In genomic region chr4:102344520-102344954, GRCh38 we compare ENCODE assay signal across 8 cellular contexts. TPM values are rescaled to one million over a fixed set of nuclear protein-coding genes. Genes with fewer than 3 reads are reported as not detected.
DNase-seq lines count a peak whose midpoint lies in the region; ATAC-seq and TF ChIP-seq lines count a peak whose summit lies in the region.

No MANE protein-coding gene starts in this region.

- no peak for TF ChIP-seq CTCF in NB4 (IDR thresholded peaks at IDR 0.05; ENCODE audit: low read depth, low read length)

- peak; percentile 50 for ATAC-seq in HG02588 (IDR thresholded peaks at IDR 0.05; ENCODE audit: unreplicated experiment)

- TF ChIP-seq POLR2A in NB4 (IDR thresholded peaks at IDR 0.05; ENCODE audit: extremely low read depth, insufficient read length) = no peak

- peaks cover 9% of the 10 kb centered on the region for H3K4me1 ChIP-seq in mesodermal cell (ENCODE audit: control insufficient read depth, insufficient read depth, low read length, poor library complexity, severe bottlenecking)

- H3K9me3 ChIP-seq in mesodermal cell (ENCODE audit: control insufficient read depth, low read length) = no peaks in the 10 kb centered on the region

- WGBS in mesodermal cell (ENCODE audit: insufficient coverage in 2 of 2), 2 experiments = 0% methylated on average over 24 to 42 of the region's 48 CpGs

- H3K36me3 ChIP-seq in mesodermal cell (ENCODE audit: control insufficient read depth, insufficient read depth, low read length) = no peaks in the 10 kb centered on the region

- peak; percentile 42 for DNase-seq in NCI-H146 (lab: John Stamatoyannopoulos, UW)
- DNase-seq in NCI-H146 treated with DMSO at 0.1 percent for 48 hours (lab: John Stamatoyannopoulos, UW; ENCODE audit: unreplicated experiment) = no peak
- peak; percentile 84 for DNase-seq in NB4 (ENCODE audit: low read depth)
- DNase-seq in activated CD4-positive, alpha-beta T cell treated with anti-CD3 and anti-CD28 coated beads, Interleukin-2, amount 50 U/mL, for 48 hours = peak; percentile 71 to 75
- peak; percentile 66 for DNase-seq in effector CD8-positive, alpha-beta T cell (lab: John Stamatoyannopoulos, UW)
- peak; percentile 25 to 38 for DNase-seq in stimulated activated CD8-positive, alpha-beta memory T cell treated with anti-CD3 and anti-CD28 coated beads, Interleukin-2, amount 100 ng/mL, for 1 hour (ENCODE audit: low read depth in 2 of 2)

- H3K4me3 ChIP-seq in NB4 (ENCODE audit: low read depth, low read length) (peak overlapping the region; percentile 82), mesodermal cell (ENCODE audit: extremely low read depth, insufficient read depth, low read length, poor library complexity, severe bottlenecking) (peak overlapping the region; percentile 51)

- peak overlapping the region; percentile 57 for H3K27ac ChIP-seq in mesodermal cell (ENCODE audit: low read depth, low read length, severe bottlenecking)

RNA-seq across cellular contexts. Expression of gene SLC39A8, which starts 0.7 kb away (rescaled TPM):
- polyA plus RNA-seq in mesodermal cell (2013, experiment 1 of 2) = 17.0 TPM
- 14.7 TPM for polyA plus RNA-seq in mesodermal cell (2013, experiment 2 of 2)
